Comparison of ENCODE assay signal across 22 cellular contexts in genomic region chr4:48664938-48665337, GRCh38.
DNase-seq lines count a peak whose midpoint lies in the region; ATAC-seq, FAIRE-seq and TF ChIP-seq lines count a peak whose summit lies in the region.
"Had no signal": no experiment of that assay in that cellular context is flagged by ENCODE, and none has a peak within 500 bp of the region (broad histone marks: within the 10 kb centered on the region; RNA-seq: fewer than 3 reads in every experiment).

No MANE protein-coding gene starts in this region.

- H3K27ac Mint-ChIP-seq in activated T-helper 2 cell treated with anti-CD3 and anti-CD28 coated beads, Interferon-gamma antibody, Interleukin-2, Interleukin-4, amounts not matched to agents 10 μg/mL and 5 μg/mL and 100 μg/mL, durations not matched to agents 14 hours and 24 hours and 36 hours = no peak overlapping the region

- TF ChIP-seq CTCF in D721Med (IDR thresholded peaks at IDR 0.05; ENCODE audit: insufficient read depth, missing control alignments) = no peak
- TF ChIP-seq CTCF in colonic mucosa (IDR thresholded peaks at IDR 0.05) = no peak
- no peak for TF ChIP-seq CTCF in mucosa of descending colon (IDR thresholded peaks at IDR 0.05)

- no peak overlapping the region for H3K4me3 Mint-ChIP-seq in activated T-helper 2 cell treated with anti-CD3 and anti-CD28 coated beads, Interferon-gamma antibody, Interleukin-2, Interleukin-4, amounts not matched to agents 10 μg/mL and 5 μg/mL and 100 μg/mL, durations not matched to agents 14 hours and 24 hours and 36 hours (ENCODE audit: low read depth)

- H3K4me3 ChIP-seq in colonic mucosa = no peak overlapping the region
- no peak overlapping the region for H3K4me3 ChIP-seq in mucosa of descending colon
- H3K4me3 ChIP-seq: GM23248, SK-N-MC had no signal

- H3K27me3 ChIP-seq in colonic mucosa = no peaks in the 10 kb centered on the region

- intact Hi-C loops in colonic mucosa (cut with DNase I) = no loop called here
- intact Hi-C loops in mucosa of descending colon (cut with DNase I, micrococcal nuclease) = no loop called here
- intact Hi-C loops in activated T-helper 2 cell treated with anti-CD3 and anti-CD28 coated beads, Interferon-gamma antibody, Interleukin-2, Interleukin-4, amounts not matched to agents 10 μg/mL and 5 μg/mL and 100 μg/mL, durations not matched to agents 14 hours and 24 hours and 36 hours (cut with micrococcal nuclease) = no loop called here

- no peaks in the 10 kb centered on the region for H3K9me3 ChIP-seq in colonic mucosa
- no peaks in the 10 kb centered on the region for H3K9me3 ChIP-seq in mucosa of descending colon
- H3K9me3 ChIP-seq: Caco-2 had no signal

- DNase-seq in D721Med (ENCODE audit: insufficient read length, low spot score) (no peak), NCI-H69 (lab: John Stamatoyannopoulos, UW) (peak; percentile 12), colonic mucosa (no peak), mucosa of descending colon (no peak), NCI-H1105 (lab: John Stamatoyannopoulos, UW) (no peak)
- DNase-seq in activated T-helper 2 cell treated with anti-CD3 and anti-CD28 coated beads, Interferon-gamma antibody, Interleukin-2, Interleukin-4, amounts not matched to agents 10 μg/mL and 5 μg/mL and 100 μg/mL, durations not matched to agents 14 hours and 24 hours and 36 hours (ENCODE audit: low spot score) = no peak
- DNase-seq: Caco-2; CD4-positive, alpha-beta T cell; DMS153; GF-D8; HCEC 1CT; NCI-H1436; NCI-H2029; NCI-H2171; NCI-H526 treated with DMSO at 0.1 percent for 48 hours; SHP77 had no signal

- peak; percentile 35 for FAIRE-seq in D721Med (lab: Jason Lieb, UNC)
- FAIRE-seq: RCC 7860 had no signal

- H3K27me3 Mint-ChIP-seq in activated T-helper 2 cell treated with anti-CD3 and anti-CD28 coated beads, Interferon-gamma antibody, Interleukin-2, Interleukin-4, amounts not matched to agents 10 μg/mL and 5 μg/mL and 100 μg/mL, durations not matched to agents 14 hours and 24 hours and 36 hours (ENCODE audit: low read depth) = no peaks in the 10 kb centered on the region
- H3K27me3 Mint-ChIP-seq: CD4-positive, alpha-beta T cell had no signal

- H3K4me1 Mint-ChIP-seq in activated T-helper 2 cell treated with anti-CD3 and anti-CD28 coated beads, Interferon-gamma antibody, Interleukin-2, Interleukin-4, amounts not matched to agents 10 μg/mL and 5 μg/mL and 100 μg/mL, durations not matched to agents 14 hours and 24 hours and 36 hours (ENCODE audit: low read depth) = peaks cover 33% of the 10 kb centered on the region

- H3K27ac ChIP-seq in colonic mucosa = peak overlapping the region; percentile 77
- H3K27ac ChIP-seq: GM23248, SK-N-MC had no signal

- ATAC-seq in mucosa of descending colon (peak; percentile 35), HG02852 (IDR thresholded peaks at IDR 0.05; ENCODE audit: unreplicated experiment) (no peak), GM19395 (IDR thresholded peaks at IDR 0.05; ENCODE audit: unreplicated experiment) (no peak)

- H3K4me1 ChIP-seq in colonic mucosa (peaks cover 7% of the 10 kb centered on the region), mucosa of descending colon (ENCODE audit: low read depth) (peaks cover 60% of the 10 kb centered on the region)

- H3K36me3 ChIP-seq in colonic mucosa (no peaks in the 10 kb centered on the region), mucosa of descending colon (ENCODE audit: low read depth) (no peaks in the 10 kb centered on the region)

- H3K9me3 Mint-ChIP-seq in activated T-helper 2 cell treated with anti-CD3 and anti-CD28 coated beads, Interferon-gamma antibody, Interleukin-2, Interleukin-4, amounts not matched to agents 10 μg/mL and 5 μg/mL and 100 μg/mL, durations not matched to agents 14 hours and 24 hours and 36 hours = no peaks in the 10 kb centered on the region

- H3K36me3 Mint-ChIP-seq in activated T-helper 2 cell treated with anti-CD3 and anti-CD28 coated beads, Interferon-gamma antibody, Interleukin-2, Interleukin-4, amounts not matched to agents 10 μg/mL and 5 μg/mL and 100 μg/mL, durations not matched to agents 14 hours and 24 hours and 36 hours (ENCODE audit: low read depth) = peaks cover 14% of the 10 kb centered on the region

- H3K9ac ChIP-seq in colonic mucosa (ENCODE audit: low read depth in 2 of 2, low read length in 2 of 2) = no peak overlapping the region
- H3K9ac ChIP-seq: GM23248, KMS-11 had no signal
